8 cellular contexts compared by ENCODE assay signal in the genomic region with DNA sequence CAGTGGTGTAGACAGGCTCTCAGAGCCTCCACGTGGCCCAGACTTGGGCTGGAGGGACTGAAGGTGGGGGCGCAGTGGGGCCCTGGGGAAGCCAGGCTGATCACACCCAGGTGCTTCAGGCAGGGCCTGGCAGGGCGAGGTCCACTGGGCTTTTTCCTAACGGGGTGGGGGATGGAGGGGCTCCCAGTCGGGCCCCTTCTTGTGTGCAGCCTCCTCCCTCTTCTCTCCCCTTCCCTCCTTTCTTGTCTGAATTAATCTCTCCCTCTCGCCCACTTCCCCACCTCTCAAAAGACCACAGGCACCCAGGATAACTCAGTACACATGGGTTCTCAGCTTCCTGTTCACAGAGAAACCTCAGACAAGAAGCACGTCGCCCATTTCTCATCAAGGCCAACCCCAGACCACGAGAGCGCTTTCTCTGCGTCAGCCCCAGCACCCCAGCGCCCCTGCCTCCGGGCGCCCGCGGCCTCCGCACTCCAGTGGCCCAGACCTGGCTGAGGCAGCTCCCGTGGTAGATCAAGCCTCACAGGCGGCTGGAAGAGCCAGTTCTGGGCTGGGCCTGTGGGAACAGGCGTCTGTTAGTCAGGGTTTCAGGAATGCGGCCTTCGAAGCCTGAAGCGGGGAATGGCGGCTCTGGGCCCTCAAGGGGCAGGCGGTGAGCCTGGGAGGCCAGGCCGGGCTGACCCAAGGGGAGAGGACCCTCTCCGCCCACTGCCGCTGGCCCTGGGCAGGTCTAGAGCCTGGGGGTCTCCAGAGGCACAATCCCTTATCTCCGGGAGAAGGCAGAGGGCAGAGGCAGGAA. TPM values are rescaled to one million over a fixed set of nuclear protein-coding genes. Genes with fewer than 3 reads are reported as not detected.
A peak's percentile ranks its signal among the peaks of the same experiment; 100 is the strongest.
DNase-seq lines count a peak whose midpoint lies in the region; ATAC-seq and TF ChIP-seq lines count a peak whose summit lies in the region.

No MANE protein-coding gene starts in this region.

- peaks cover 13 to 34% of the 10 kb centered on the region in 2 donors for H3K4me1 Mint-ChIP-seq in natural killer cell treated with Interleukin-12 subunit alpha and Interleukin-12 subunit beta and Interleukin-15 and Interleukin-18, amount 100 ng/mL, for 72 hours (ENCODE audit: low read depth in 2 of 2)

- ATAC-seq in natural killer cell treated with Interleukin-12 subunit alpha and Interleukin-12 subunit beta and Interleukin-15 and Interleukin-18, amount 100 ng/mL, for 72 hours, result peak; percentile 79 to 81

- DNase-seq in NOMO-1 (lab: John Stamatoyannopoulos, UW; ENCODE audit: unreplicated experiment in 2 of 2), result peak; percentile 17 to 29
- DNase-seq in NOMO-1 treated with dmso at 0.1 percent for 144 hours (lab: John Stamatoyannopoulos, UW; ENCODE audit: unreplicated experiment), result no peak
- no peak for DNase-seq in WERI-Rb-1
- peak; percentile 97 for DNase-seq in mammary epithelial cell
- peak; percentile 92 for DNase-seq in natural killer cell treated with Interleukin-12 subunit alpha and Interleukin-12 subunit beta and Interleukin-15 and Interleukin-18, amount 100 ng/mL, for 72 hours (ENCODE audit: low spot score)
- DNase-seq in stromal cell of bone marrow (ENCODE audit: low read depth), result peak; percentile 65
- no peak for DNase-seq in nucleus accumbens (lab: John Stamatoyannopoulos, UW)
- DNase-seq in epidermal melanocyte (ENCODE audit: insufficient read length, low spot score), result no peak

- H3K27me3 Mint-ChIP-seq in natural killer cell treated with Interleukin-12 subunit alpha and Interleukin-12 subunit beta and Interleukin-15 and Interleukin-18, amount 100 ng/mL, for 72 hours, result no peaks in the 10 kb centered on the region

- H3K27me3 ChIP-seq in WERI-Rb-1 (ENCODE audit: insufficient read depth, low read depth, severe bottlenecking) (no peaks in the 10 kb centered on the region), mammary epithelial cell (ENCODE audit: insufficient read depth, low read length) (no peaks in the 10 kb centered on the region)

- TF ChIP-seq CTCF in WERI-Rb-1 (IDR thresholded peaks at IDR 0.05; ENCODE audit: low read depth, low read length), result no peak
- no peak for TF ChIP-seq CTCF in mammary epithelial cell (conservative IDR thresholded peaks at IDR 0.05 in 1 of 2, IDR thresholded peaks at IDR 0.05 in 1 of 2; ENCODE audit: extremely low read depth in 1 of 2, insufficient read depth in 1 of 2, low read depth in 1 of 2, low read length in 2 of 2)

- H2AFZ ChIP-seq in mammary epithelial cell (ENCODE audit: low read depth, low read length), result peak overlapping the region; percentile 73

- no peaks in the 10 kb centered on the region for H3K9me3 Mint-ChIP-seq in natural killer cell treated with Interleukin-12 subunit alpha and Interleukin-12 subunit beta and Interleukin-15 and Interleukin-18, amount 100 ng/mL, for 72 hours

- peak overlapping the region; percentile 78 for H3K9ac ChIP-seq in mammary epithelial cell (ENCODE audit: insufficient read depth, low read length)

- H3K36me3 Mint-ChIP-seq in natural killer cell treated with Interleukin-12 subunit alpha and Interleukin-12 subunit beta and Interleukin-15 and Interleukin-18, amount 100 ng/mL, for 72 hours, result no peaks in the 10 kb centered on the region

- H3K36me3 ChIP-seq in WERI-Rb-1 (no peaks in the 10 kb centered on the region), mammary epithelial cell (ENCODE audit: insufficient read depth, low read length) (no peaks in the 10 kb centered on the region)

- H3K79me2 ChIP-seq in mammary epithelial cell (ENCODE audit: insufficient read depth, low read length), result no peaks in the 10 kb centered on the region

- in situ Hi-C loops in mammary epithelial cell (cut with MboI; ENCODE audit: low sequenced_read_pairs in 2 of 2), result loop anchor here in 1 of 2 donors (5.0 kb wide), 2 partner anchors 50 to 225 kb away; partner anchors contain the start of gene PWWP2B

- CTCF ChIA-PET in mammary epithelial cell (lab: Charles Lee; ENCODE audit: low non-redundant PET), result no interaction called here

- no peaks in the 10 kb centered on the region for H3K9me3 ChIP-seq in WERI-Rb-1 (ENCODE audit: severe bottlenecking)
- no peaks in the 10 kb centered on the region for H3K9me3 ChIP-seq in mammary epithelial cell (replicated peaks; ENCODE audit: insufficient read depth, low read length)

- peaks cover 23% of the 10 kb centered on the region for H3K4me1 ChIP-seq in mammary epithelial cell (ENCODE audit: insufficient read depth, low read length)

- peak overlapping the region; percentile 79 for H3K4me3 Mint-ChIP-seq in natural killer cell treated with Interleukin-12 subunit alpha and Interleukin-12 subunit beta and Interleukin-15 and Interleukin-18, amount 100 ng/mL, for 72 hours

- WGBS in mammary epithelial cell (ENCODE audit: low coverage, missing lambda C conversion rate), result 5% methylated on average over 23 of the region's 29 CpGs

- intact Hi-C loops in mammary epithelial cell (cut with micrococcal nuclease), result loop anchor here (2.0 kb wide), 2 partner anchors 23 to 117 kb away; no protein-coding TSS in a partner anchor

- dilution Hi-C loops in mammary epithelial cell (cut with HindIII; ENCODE audit: low sequenced_read_pairs), result no loop called here

- TSS peak; percentile 80 for BruUV-seq in mammary epithelial cell (replicated peaks; lab: Mats Ljungman, UMichigan)

- H3K4me3 ChIP-seq in WERI-Rb-1 (ENCODE audit: low read depth, low read length) (no peak overlapping the region), mammary epithelial cell (replicated peaks in 1 of 3; ENCODE audit: insufficient read depth in 1 of 3, low read depth in 2 of 3, low read length in 3 of 3) (no peak overlapping the region)

- H3K4me2 ChIP-seq in mammary epithelial cell (ENCODE audit: insufficient read depth, low read depth, low read length), result peak overlapping the region; percentile 73

- H4K20me1 ChIP-seq in mammary epithelial cell (ENCODE audit: insufficient read depth, low read length), result no peaks in the 10 kb centered on the region

- H3K27ac ChIP-seq in WERI-Rb-1 (peak overlapping the region; percentile 71), mammary epithelial cell (ENCODE audit: insufficient read depth, low read depth, low read length) (peak overlapping the region; percentile 98)

- H3K27ac Mint-ChIP-seq in natural killer cell treated with Interleukin-12 subunit alpha and Interleukin-12 subunit beta and Interleukin-15 and Interleukin-18, amount 100 ng/mL, for 72 hours, result peak overlapping the region; percentile 95 to 99

RNA-seq across cellular contexts. Expression of gene PWWP2B, which starts 50.6 kb away (rescaled TPM):
- total RNA-seq in mammary epithelial cell, result 10 to 100 TPM; 10.7 to 12.3 TPM
- 4.3 TPM for polyA plus RNA-seq in mammary epithelial cell
- polyA minus RNA-seq in mammary epithelial cell, result 2.8 TPM
- 10 to 100 TPM; 15.2 to 17.9 TPM for total RNA-seq in natural killer cell treated with Interleukin-12 subunit alpha and Interleukin-12 subunit beta and Interleukin-15 and Interleukin-18, amount 100 ng/mL, for 72 hours

Comparison
In these comparisons a context has a peak if more than half of its experiments do, and no peak if none do; other contexts are left out.
1. DNase-seq: peak in NOMO-1 (2 of 2), mammary epithelial cell (single experiment), natural killer cell treated with Interleukin-12 subunit alpha and Interleukin-12 subunit beta and Interleukin-15 and Interleukin-18, amount 100 ng/mL, for 72 hours (single experiment) and stromal cell of bone marrow (single experiment); none in NOMO-1 treated with dmso at 0.1 percent for 144 hours (single experiment), WERI-Rb-1 (single experiment), nucleus accumbens (0 of 56) and epidermal melanocyte (single experiment).